In genomic region chr2:69789129-69789528, GRCh38 we compare ENCODE assay signal across 9 cellular contexts. TPM values are rescaled to one million over a fixed set of nuclear protein-coding genes. Genes with fewer than 3 reads are reported as not detected.
DNase-seq lines count a peak whose midpoint lies in the region; ATAC-seq and TF ChIP-seq lines count a peak whose summit lies in the region.
"Had no signal": no experiment of that assay in that cellular context is flagged by ENCODE, and none has a peak within 500 bp of the region (broad histone marks: within the 10 kb centered on the region; RNA-seq: fewer than 3 reads in every experiment).

No MANE protein-coding gene starts in this region.

- H3K4me3 ChIP-seq in coronary artery: no peak overlapping the region
- H3K4me3 ChIP-seq in CD4-positive, alpha-beta memory T cell (ENCODE audit: low read length in 2 of 2): no peak overlapping the region

- H3K4me1 Mint-ChIP-seq in osteocyte (ENCODE audit: unreplicated experiment): peaks cover 28% of the 10 kb centered on the region
- H3K4me1 Mint-ChIP-seq in CD4-positive, alpha-beta memory T cell: peaks cover 1 to 9% (median 3%) of the 10 kb centered on the region in 4 donors

- H3K27ac Mint-ChIP-seq in osteocyte (ENCODE audit: unreplicated experiment): peak overlapping the region; percentile 90
- no peak overlapping the region for H3K27ac Mint-ChIP-seq in CD4-positive, alpha-beta memory T cell

- ATAC-seq in HG02885 (IDR thresholded peaks at IDR 0.05; ENCODE audit: poor library complexity, unreplicated experiment): peak; percentile 61
- no peak for ATAC-seq in HG03025 (IDR thresholded peaks at IDR 0.05; ENCODE audit: low FRiP score, unreplicated experiment)

- POLR2A ChIA-PET in CD4-positive, alpha-beta memory T cell (lab: Charles Lee; ENCODE audit: partially characterized antibody): interaction anchor here (0.6 to 0.9 kb wide), 2 partner anchors 14 to 193 kb away, joined by 3 to 4 read pairs; no protein-coding TSS in a partner anchor

- no peaks in the 10 kb centered on the region for H3K9me3 ChIP-seq in CD4-positive, alpha-beta memory T cell (ENCODE audit: control insufficient read depth in 1 of 2, low read length in 2 of 2)

- peaks cover 13% of the 10 kb centered on the region for H3K36me3 Mint-ChIP-seq in osteocyte (ENCODE audit: unreplicated experiment)
- H3K36me3 Mint-ChIP-seq in CD4-positive, alpha-beta memory T cell: peaks cover 6 to 16% of the 10 kb centered on the region in 2 donors

- peak overlapping the region; percentile 8 for H3K4me3 Mint-ChIP-seq in osteocyte (ENCODE audit: unreplicated experiment)
- no peak overlapping the region for H3K4me3 Mint-ChIP-seq in CD4-positive, alpha-beta memory T cell

- H3K9me3 Mint-ChIP-seq in osteocyte (ENCODE audit: unreplicated experiment): no peaks in the 10 kb centered on the region
- no peaks in the 10 kb centered on the region for H3K9me3 Mint-ChIP-seq in CD4-positive, alpha-beta memory T cell

- no peak for TF ChIP-seq CTCF in coronary artery (IDR thresholded peaks at IDR 0.05)
- no peak for TF ChIP-seq CTCF in osteocyte (IDR thresholded peaks at IDR 0.05)

- no peaks in the 10 kb centered on the region for H3K27me3 Mint-ChIP-seq in osteocyte (ENCODE audit: unreplicated experiment)
- H3K27me3 Mint-ChIP-seq in CD4-positive, alpha-beta memory T cell: no peaks in the 10 kb centered on the region

- no peaks in the 10 kb centered on the region for H3K36me3 ChIP-seq in CD4-positive, alpha-beta memory T cell (ENCODE audit: insufficient read depth, low read length)

- H3K4me1 ChIP-seq in CD4-positive, alpha-beta memory T cell (ENCODE audit: insufficient read depth, low read length): no peaks in the 10 kb centered on the region

- intact Hi-C loops in CD4-positive, alpha-beta memory T cell (cut with micrococcal nuclease): no loop called here

- DNase-seq in GM04504 (ENCODE audit: low read depth) (peak; percentile 85), coronary artery (ENCODE audit: low spot score) (peak; percentile 78), osteocyte (ENCODE audit: extremely low spot score, unreplicated experiment) (no peak), GDM1 (lab: John Stamatoyannopoulos, UW) (no peak), NCI-H2196 treated with DMSO at 0.1 percent for 48 hours (lab: John Stamatoyannopoulos, UW; ENCODE audit: unreplicated experiment) (no peak)
- DNase-seq in CD4-positive, alpha-beta memory T cell: no peak

- peak overlapping the region; percentile 68 to 89 for H3K27ac ChIP-seq in coronary artery
- no peak overlapping the region for H3K27ac ChIP-seq in CD4-positive, alpha-beta memory T cell (ENCODE audit: low read depth, low read length)
- H3K27ac ChIP-seq: epithelial cell of prostate had no signal

- H3K27me3 ChIP-seq in CD4-positive, alpha-beta memory T cell (ENCODE audit: insufficient read depth, low read length): no peaks in the 10 kb centered on the region

- CTCF ChIA-PET in CD4-positive, alpha-beta memory T cell (lab: Charles Lee; ENCODE audit: partially characterized antibody): interaction anchor here (2.1 kb wide), 1 partner anchor 65 kb away, joined by 6 read pairs; no protein-coding TSS in a partner anchor

RNA-seq across cellular contexts. Expression of gene GMCL1, which starts 40.3 kb away (rescaled TPM):
- 14.1 and 16.1 TPM in 2 replicates for total RNA-seq in osteocyte
- total RNA-seq in CD4-positive, alpha-beta memory T cell: 10 to 100 TPM; 28.2 to 31.8 TPM
- 10 to 100 TPM; 27.7 to 37.8 TPM for polyA plus RNA-seq in CD4-positive, alpha-beta memory T cell

RNA-seq across cellular contexts. Expression of gene ANXA4, which starts 47.2 kb away (rescaled TPM):
- 76.6 and 81.5 TPM in 2 replicates for total RNA-seq in osteocyte
- 10 to 100 TPM; 22.3 to 24.2 TPM for total RNA-seq in CD4-positive, alpha-beta memory T cell
- polyA plus RNA-seq in CD4-positive, alpha-beta memory T cell: 10 to 100 TPM; 27.5 to 30.8 TPM

Comparison
In these comparisons a context has a peak if more than half of its experiments do, and no peak if none do; other contexts are left out.
1. DNase-seq: peak in GM04504 (single experiment) and coronary artery (single experiment); none in osteocyte (single experiment), CD4-positive, alpha-beta memory T cell (0 of 5), GDM1 (single experiment) and NCI-H2196 treated with DMSO at 0.1 percent for 48 hours (single experiment).